In the genomic region with DNA sequence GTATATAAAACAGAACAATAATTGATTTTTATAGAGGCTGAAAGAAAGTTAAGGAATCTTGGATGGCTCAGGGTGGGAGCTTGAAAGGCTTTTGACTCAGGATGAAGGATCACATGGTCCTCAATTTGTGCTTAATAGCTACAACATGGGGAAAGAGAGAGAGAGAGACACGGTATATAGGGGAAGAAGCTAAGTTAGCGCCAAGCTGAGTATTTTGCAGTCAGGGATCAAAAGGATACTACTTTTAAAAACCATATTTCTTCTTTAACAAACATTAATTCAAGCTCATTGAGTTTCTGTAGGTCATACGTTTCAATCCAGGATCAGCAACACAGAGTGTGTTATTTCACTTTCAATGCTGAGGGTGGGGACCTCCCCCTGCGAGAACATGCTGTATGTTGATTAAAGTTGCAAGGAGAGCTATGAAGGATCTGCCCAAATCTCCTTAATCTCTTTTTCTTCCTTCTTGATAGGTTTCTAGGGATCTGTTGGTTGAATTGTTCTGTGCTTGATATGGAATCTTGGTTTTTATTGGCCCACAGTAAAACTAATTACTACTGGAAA, we compare ENCODE assay signal across 9 cellular contexts.
A peak's percentile ranks its signal among the peaks of the same experiment; 100 is the strongest.
DNase-seq lines count a peak whose midpoint lies in the region; ATAC-seq lines count a peak whose summit lies in the region.
"Had no signal": no experiment of that assay in that cellular context is flagged by ENCODE, and none has a peak within 500 bp of the region (broad histone marks: within the 10 kb centered on the region; RNA-seq: fewer than 3 reads in every experiment).

No MANE protein-coding gene starts in this region.

- H3K4me1 ChIP-seq in trophoblast cell (ENCODE audit: control insufficient read depth in 1 of 2, insufficient read depth in 2 of 2, low read length in 2 of 2): peaks cover 0 to 4% of the 10 kb centered on the region in 2 experiments

- no peak overlapping the region for H3K14ac ChIP-seq in trophoblast cell (ENCODE audit: low read length)

- H2AK5ac ChIP-seq in trophoblast cell (ENCODE audit: low read length): no peak overlapping the region

- no peak overlapping the region for H3K9ac ChIP-seq in trophoblast cell (ENCODE audit: low read length)

- H4K8ac ChIP-seq in trophoblast cell (ENCODE audit: low read depth, low read length): no peak overlapping the region

- H2BK5ac ChIP-seq in trophoblast cell (ENCODE audit: low read depth, low read length, poor library complexity): no peak overlapping the region

- peak overlapping the region; percentile 82 for H3K27ac Mint-ChIP-seq in T-helper 1 cell treated with Interleukin-12 subunit alpha and Interleukin-12 subunit beta and Interleukin-4 antibody, amounts not matched to agents 30 μg/mL and 1 μg/mL, for 36 hours
- H3K27ac Mint-ChIP-seq in dendritic cell treated with granulocyte-macrophage colony-stimulating factor and Interleukin-4, amounts not matched to agents 40 ng/mL and 50 ng/mL, for 4 days: peak overlapping the region; percentile 83

- H4K12ac ChIP-seq in trophoblast cell (ENCODE audit: low read depth, low read length): no peak overlapping the region

- no peaks in the 10 kb centered on the region for H3K79me2 ChIP-seq in trophoblast cell (ENCODE audit: control insufficient read depth, insufficient read depth, low read length, poor library complexity)

- no peaks in the 10 kb centered on the region for H3K27me3 ChIP-seq in trophoblast cell (ENCODE audit: insufficient read depth, low read length)

- H3K27me3 Mint-ChIP-seq in T-helper 1 cell treated with Interleukin-12 subunit alpha and Interleukin-12 subunit beta and Interleukin-4 antibody, amounts not matched to agents 30 μg/mL and 1 μg/mL, for 36 hours (ENCODE audit: low read depth): no peaks in the 10 kb centered on the region
- no peaks in the 10 kb centered on the region for H3K27me3 Mint-ChIP-seq in dendritic cell treated with granulocyte-macrophage colony-stimulating factor and Interleukin-4, amounts not matched to agents 40 ng/mL and 50 ng/mL, for 4 days

- H3K18ac ChIP-seq in trophoblast cell (ENCODE audit: low read length): no peak overlapping the region

- peaks cover 2% of the 10 kb centered on the region for H3K36me3 Mint-ChIP-seq in T-helper 1 cell treated with Interleukin-12 subunit alpha and Interleukin-12 subunit beta and Interleukin-4 antibody, amounts not matched to agents 30 μg/mL and 1 μg/mL, for 36 hours (ENCODE audit: low read depth)
- H3K36me3 Mint-ChIP-seq in dendritic cell treated with granulocyte-macrophage colony-stimulating factor and Interleukin-4, amounts not matched to agents 40 ng/mL and 50 ng/mL, for 4 days (ENCODE audit: low read depth): peaks cover 4% of the 10 kb centered on the region

- no CpG with 5 or more reads among the region's 4 CpGs for WGBS in trophoblast cell (ENCODE audit: extremely low coverage, insufficient coverage, insufficient read length)

- peaks cover 54% of the 10 kb centered on the region for H3K4me1 Mint-ChIP-seq in T-helper 1 cell treated with Interleukin-12 subunit alpha and Interleukin-12 subunit beta and Interleukin-4 antibody, amounts not matched to agents 30 μg/mL and 1 μg/mL, for 36 hours (ENCODE audit: low read depth)
- peaks cover 51% of the 10 kb centered on the region for H3K4me1 Mint-ChIP-seq in dendritic cell treated with granulocyte-macrophage colony-stimulating factor and Interleukin-4, amounts not matched to agents 40 ng/mL and 50 ng/mL, for 4 days (ENCODE audit: low read depth)

- no peak overlapping the region for H3K4ac ChIP-seq in trophoblast cell (ENCODE audit: low read depth, low read length)

- peak; percentile 32 for ATAC-seq in HG03196 (IDR thresholded peaks at IDR 0.05; ENCODE audit: unreplicated experiment)

- DNase-seq in T-helper 1 cell (no peak), AML-193 (lab: John Stamatoyannopoulos, UW) (no peak), GM19238 (ENCODE audit: insufficient read length, low spot score) (no peak), trophoblast cell (no peak)
- peak in 2 of 3 donors; percentile 3 to 13 for DNase-seq in stimulated activated CD4-positive, alpha-beta T cell treated with anti-CD3 and anti-CD28 coated beads, TNF-alpha, amount 100 ng/mL, for 48 hours (ENCODE audit: low read depth in 3 of 3)
- DNase-seq: ACHN had no signal

- H3K23ac ChIP-seq in trophoblast cell (ENCODE audit: low read length): no peak overlapping the region

- no peak overlapping the region for H2AFZ ChIP-seq in trophoblast cell (ENCODE audit: insufficient read depth, low read length, poor library complexity)

- H3K4me3 Mint-ChIP-seq in T-helper 1 cell treated with Interleukin-12 subunit alpha and Interleukin-12 subunit beta and Interleukin-4 antibody, amounts not matched to agents 30 μg/mL and 1 μg/mL, for 36 hours: peak overlapping the region; percentile 69
- peak overlapping the region; percentile 50 for H3K4me3 Mint-ChIP-seq in dendritic cell treated with granulocyte-macrophage colony-stimulating factor and Interleukin-4, amounts not matched to agents 40 ng/mL and 50 ng/mL, for 4 days

- no peaks in the 10 kb centered on the region for H3K79me1 ChIP-seq in trophoblast cell (ENCODE audit: low read length)

- H3K4me3 ChIP-seq in trophoblast cell (ENCODE audit: low read depth, low read length): no peak overlapping the region

- H3K27ac ChIP-seq in trophoblast cell (ENCODE audit: low read depth, low read length): no peak overlapping the region

- H2BK120ac ChIP-seq in trophoblast cell (ENCODE audit: insufficient read depth, low read length, poor library complexity): no peak overlapping the region

- H4K91ac ChIP-seq in trophoblast cell (ENCODE audit: low read depth, low read length): no peak overlapping the region

- peaks cover 8% of the 10 kb centered on the region for H3K9me3 Mint-ChIP-seq in T-helper 1 cell treated with Interleukin-12 subunit alpha and Interleukin-12 subunit beta and Interleukin-4 antibody, amounts not matched to agents 30 μg/mL and 1 μg/mL, for 36 hours
- H3K9me3 Mint-ChIP-seq in dendritic cell treated with granulocyte-macrophage colony-stimulating factor and Interleukin-4, amounts not matched to agents 40 ng/mL and 50 ng/mL, for 4 days: peaks cover 6% of the 10 kb centered on the region

- peaks cover 2% of the 10 kb centered on the region for H3K9me3 ChIP-seq in trophoblast cell (ENCODE audit: insufficient read depth, low read depth, low read length)

- H2BK12ac ChIP-seq in trophoblast cell (ENCODE audit: low read length): no peak overlapping the region

- intact Hi-C loops in dendritic cell treated with granulocyte-macrophage colony-stimulating factor and Interleukin-4, amounts not matched to agents 40 ng/mL and 50 ng/mL, for 4 days (cut with micrococcal nuclease): no loop called here

- H3K4me2 ChIP-seq in trophoblast cell (ENCODE audit: low read length): no peak overlapping the region

- H3K36me3 ChIP-seq in trophoblast cell (ENCODE audit: control insufficient read depth in 1 of 2, insufficient read depth in 2 of 2, low read length in 2 of 2): no peaks in the 10 kb centered on the region

Comparison
In these comparisons a context has a peak if more than half of its experiments do, and no peak if none do; other contexts are left out.
1. DNase-seq: peak in stimulated activated CD4-positive, alpha-beta T cell treated with anti-CD3 and anti-CD28 coated beads, TNF-alpha, amount 100 ng/mL, for 48 hours (2 of 3); none in T-helper 1 cell (0 of 5), AML-193 (0 of 2), GM19238 (single experiment) and trophoblast cell (0 of 2).